Comparison of ENCODE assay signal across 9 cellular contexts in the genomic region with DNA sequence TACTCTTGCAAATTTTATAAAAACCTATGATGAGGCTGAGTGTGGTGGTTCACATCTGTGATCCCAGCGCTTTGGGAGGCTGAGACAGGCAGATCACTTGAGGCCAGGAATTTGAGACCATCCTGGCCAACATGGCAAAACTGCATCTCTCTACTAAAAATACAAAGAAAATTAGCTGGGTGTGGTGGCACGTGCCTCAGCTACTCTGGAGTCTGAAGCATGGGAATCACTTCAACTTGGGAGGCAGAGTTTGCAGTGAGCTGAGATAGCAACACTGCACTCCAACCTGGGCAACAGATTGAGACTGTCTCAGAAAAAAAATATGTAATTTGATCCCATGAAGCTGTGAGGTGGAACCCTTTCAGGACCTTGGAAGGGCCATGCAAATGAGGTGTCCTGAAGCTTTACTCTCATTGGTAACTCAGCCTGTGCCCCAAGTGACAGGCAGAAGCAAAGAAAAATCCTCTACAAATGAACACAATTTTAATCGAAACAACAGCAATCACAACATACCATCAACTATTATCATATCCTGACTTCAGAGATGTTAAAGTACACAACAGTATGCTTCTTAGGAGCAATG.
A peak's percentile ranks its signal among the peaks of the same experiment; 100 is the strongest.
DNase-seq lines count a peak whose midpoint lies in the region; ATAC-seq and TF ChIP-seq lines count a peak whose summit lies in the region.
"Had no signal": no experiment of that assay in that cellular context is flagged by ENCODE, and none has a peak within 500 bp of the region (broad histone marks: within the 10 kb centered on the region; RNA-seq: fewer than 3 reads in every experiment).

No MANE protein-coding gene starts in this region.

- ATAC-seq in WTC11: peak; percentile 58
- peak; percentile 48 for ATAC-seq in left colon
- ATAC-seq in psoas muscle: no peak

- H3K9me3 Mint-ChIP-seq in CD8-positive, alpha-beta memory T cell: peaks cover 0 to under 1% (median 0%) of the 10 kb centered on the region in 5 donors
- peaks cover 42% of the 10 kb centered on the region for H3K9me3 Mint-ChIP-seq in WTC11

- H3K27me3 ChIP-seq in CD8-positive, alpha-beta memory T cell (ENCODE audit: insufficient read depth, low read length, poor library complexity, severe bottlenecking): no peaks in the 10 kb centered on the region
- H3K27me3 ChIP-seq in prostate gland (replicated peaks; ENCODE audit: insufficient read depth) (no peaks in the 10 kb centered on the region), psoas muscle (ENCODE audit: insufficient read depth in 3 of 3, low read length in 2 of 3) (peaks cover 0 to 1% (median 0%) of the 10 kb centered on the region in 3 donors)
- H3K27me3 ChIP-seq: upper lobe of left lung had no signal

- H3K36me3 Mint-ChIP-seq in CD8-positive, alpha-beta memory T cell: no peaks in the 10 kb centered on the region
- peaks cover 23% of the 10 kb centered on the region for H3K36me3 Mint-ChIP-seq in WTC11

- no peak overlapping the region for H3K27ac ChIP-seq in CD8-positive, alpha-beta memory T cell (ENCODE audit: low read depth, low read length)
- H3K27ac ChIP-seq in prostate gland (no peak overlapping the region), psoas muscle (no peak overlapping the region)
- H3K27ac ChIP-seq: upper lobe of left lung had no signal

- intact Hi-C loops in left colon (cut with DNase I, micrococcal nuclease) (no loop called here), prostate gland (cut with DNase I) (no loop called here), psoas muscle (cut with DNase I) (no loop called here)

- POLR2A ChIA-PET in CD8-positive, alpha-beta memory T cell (lab: Charles Lee): interaction anchor here (1.5 to 4.2 kb wide), 3 partner anchors 17 to 86 kb away, joined by 4 to 50 read pairs (median 13); partner anchors contain the start of gene CDV3
- POLR2A ChIA-PET in WTC11 (lab: Charles Lee): interaction anchor here (1.0 to 1.1 kb wide), 2 partner anchors 84 to 173 kb away, joined by 3 to 5 read pairs; partner anchors contain the start of gene TOPBP1

- H3K27ac Mint-ChIP-seq in CD8-positive, alpha-beta memory T cell: peak overlapping the region; percentile 0 to 98 (median 75)
- no peak overlapping the region for H3K27ac Mint-ChIP-seq in WTC11

- H3K9me3 ChIP-seq in CD8-positive, alpha-beta memory T cell (ENCODE audit: low read length): no peaks in the 10 kb centered on the region
- H3K9me3 ChIP-seq in prostate gland (no peaks in the 10 kb centered on the region), psoas muscle (peaks cover 6% of the 10 kb centered on the region)
- H3K9me3 ChIP-seq: upper lobe of left lung had no signal

- no peak for TF ChIP-seq CTCF in WTC11 (IDR thresholded peaks at IDR 0.05)
- TF ChIP-seq CTCF in prostate gland (IDR thresholded peaks at IDR 0.05): no peak
- TF ChIP-seq CTCF in psoas muscle (IDR thresholded peaks at IDR 0.05): no peak

- CTCF ChIA-PET in CD8-positive, alpha-beta memory T cell (lab: Charles Lee): interaction anchor here (0.9 to 5.6 kb wide), 15 partner anchors 8 to 763 kb away, joined by 3 to 31 read pairs (median 6); partner anchors contain the start of gene CDV3
- CTCF ChIA-PET in WTC11 (lab: Charles Lee): interaction anchor here (0.6 to 1.6 kb wide), 7 partner anchors 8 to 89 kb away, joined by 3 to 14 read pairs (median 4); partner anchors contain the start of gene CDV3

- no peaks in the 10 kb centered on the region for H3K27me3 Mint-ChIP-seq in CD8-positive, alpha-beta memory T cell
- H3K27me3 Mint-ChIP-seq in WTC11 (ENCODE audit: low read depth): peaks cover 4% of the 10 kb centered on the region; the same call in 1 of the 2 replicates

- no peak for TF ChIP-seq POLR2A in prostate gland (IDR thresholded peaks at IDR 0.05)

- 45% methylated on average over 3 of the region's 3 CpGs for whole genome bisulfite sequencing in prostate gland
- 48 to 57% (median 57%) methylated on average over 3 of the region's 3 CpGs for WGBS in psoas muscle, 3 donors

- H3K36me3 ChIP-seq in CD8-positive, alpha-beta memory T cell (ENCODE audit: insufficient read depth, low read length): no peaks in the 10 kb centered on the region
- H3K36me3 ChIP-seq in prostate gland: no peaks in the 10 kb centered on the region
- H3K36me3 ChIP-seq in psoas muscle (ENCODE audit: insufficient read depth in 1 of 2, low read depth in 1 of 2): no peaks in the 10 kb centered on the region
- H3K36me3 ChIP-seq: upper lobe of left lung had no signal

- peak overlapping the region in 2 of 7 donors; percentile 42 to 73 for H3K4me3 Mint-ChIP-seq in CD8-positive, alpha-beta memory T cell
- H3K4me3 Mint-ChIP-seq in WTC11: no peak overlapping the region

- peaks cover 39 to 64% (median 53%) of the 10 kb centered on the region in 3 donors for H3K4me1 Mint-ChIP-seq in CD8-positive, alpha-beta memory T cell
- peaks cover 42% of the 10 kb centered on the region for H3K4me1 Mint-ChIP-seq in WTC11

- no peak for DNase-seq in CD8-positive, alpha-beta memory T cell
- DNase-seq in HS-27A (ENCODE audit: low read depth) (peak; percentile 34), WTC11 (ENCODE audit: low spot score) (no peak), left colon (no peak), prostate gland (ENCODE audit: low spot score) (no peak), psoas muscle (no peak), NCI-H146 treated with DMSO at 0.1 percent for 48 hours (lab: John Stamatoyannopoulos, UW; ENCODE audit: unreplicated experiment) (no peak), NCI-H2107 treated with DMSO at 0.1 percent for 48 hours (lab: John Stamatoyannopoulos, UW; ENCODE audit: unreplicated experiment) (no peak)
- DNase-seq: upper lobe of left lung had no signal

- no peak overlapping the region for H3K4me3 ChIP-seq in CD8-positive, alpha-beta memory T cell (ENCODE audit: low read length)
- no peak overlapping the region for H3K4me3 ChIP-seq in prostate gland
- H3K4me3 ChIP-seq in psoas muscle: no peak overlapping the region
- H3K4me3 ChIP-seq: upper lobe of left lung had no signal

- H3K4me1 ChIP-seq in CD8-positive, alpha-beta memory T cell (ENCODE audit: insufficient read depth, low read length): peaks cover 41% of the 10 kb centered on the region
- H3K4me1 ChIP-seq in prostate gland (replicated peaks) (no peaks in the 10 kb centered on the region), psoas muscle (no peaks in the 10 kb centered on the region)
- H3K4me1 ChIP-seq: upper lobe of left lung had no signal

TF ChIP-seq in WTC11, 78 proteins besides CTCF, POLR2A, EP300 and RAD21:
- TF ChIP-seq HMGA2 (CRISPR knock-in tag; IDR thresholded peaks at IDR 0.05) (no peak), NFYB (CRISPR knock-in tag; conservative IDR thresholded peaks at IDR 0.05; ENCODE audit: low read depth) (no peak), ZNF423 (CRISPR knock-in tag; IDR thresholded peaks at IDR 0.05) (no peak), FOXK1 (CRISPR knock-in tag; IDR thresholded peaks at IDR 0.05) (no peak)

Comparison
In these comparisons a context has a peak if more than half of its experiments do, and no peak if none do; other contexts are left out.
1. ATAC-seq: peak in WTC11 (single experiment) and left colon (single experiment); none in psoas muscle (0 of 4).